22 cellular contexts compared by ENCODE assay signal in the genomic region with DNA sequence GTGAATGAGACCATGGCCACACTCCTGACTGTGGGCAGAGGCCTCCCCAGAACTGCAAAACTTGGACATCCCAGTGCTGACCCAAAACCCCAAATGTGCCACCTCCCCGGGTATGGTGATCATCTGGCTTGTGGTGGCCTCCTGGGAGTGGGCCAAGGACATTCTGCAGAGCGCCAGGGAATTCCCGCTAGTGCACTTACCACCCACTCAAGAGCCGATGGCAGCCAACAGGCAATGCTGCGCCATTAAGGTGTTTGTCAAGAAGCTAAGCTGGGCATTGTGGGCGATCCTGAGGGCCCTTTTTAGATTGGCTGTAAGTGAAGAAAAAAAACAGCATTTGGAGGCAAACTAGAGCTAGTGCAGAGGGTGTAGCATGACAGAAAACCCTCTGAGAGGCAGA. TPM values are rescaled to one million over a fixed set of nuclear protein-coding genes. Genes with fewer than 3 reads are reported as not detected.
DNase-seq lines count a peak whose midpoint lies in the region; ATAC-seq lines count a peak whose summit lies in the region.
"Had no signal": no experiment of that assay in that cellular context is flagged by ENCODE, and none has a peak within 500 bp of the region (broad histone marks: within the 10 kb centered on the region; RNA-seq: fewer than 3 reads in every experiment).

No MANE protein-coding gene starts in this region.

- DNase-seq in NCI-H1092 treated with DMSO at 0.1 percent for 48 hours (lab: John Stamatoyannopoulos, UW) (peak; percentile 46), NCI-H1092 (lab: John Stamatoyannopoulos, UW) (no peak), NCI-H187 (lab: John Stamatoyannopoulos, UW) (peak; percentile 64 to 81), cerebellum (ENCODE audit: low spot score) (peak; percentile 66), occipital lobe (lab: John Stamatoyannopoulos, UW) (peak; percentile 54), NCI-H2081 (lab: John Stamatoyannopoulos, UW) (no peak)
- no peak for DNase-seq in activated naive CD4-positive, alpha-beta T cell (lab: John Stamatoyannopoulos, UW)
- DNase-seq: 8988T; Calu3; CD4-positive, alpha-beta memory T cell; DND-41; GDM1; HCEC 1CT; MV-4-11; NCI-H510A; NCI-H774; SHP77 had no signal

- ATAC-seq in HG03280 (IDR thresholded peaks at IDR 0.05; ENCODE audit: unreplicated experiment): no peak
- ATAC-seq: GM12878, K562, Panc1, SK-N-SH treated with all-trans-retinoic acid at 6 μM for 48 hours had no signal

RNA-seq across cellular contexts. Expression of a gene that starts 9.4 kb away (rescaled TPM):
- total RNA-seq in cerebellum (50.1 TPM), occipital lobe (76.1 TPM)
- total RNA-seq: GM12878 had no signal

RNA-seq across cellular contexts. Expression of a gene that starts 42.0 kb away (rescaled TPM):
- total RNA-seq in cerebellum: 4.8 TPM
- 1.9 TPM for total RNA-seq in occipital lobe

RNA-seq across cellular contexts. Expression of a gene that starts 48.7 kb away (rescaled TPM):
- total RNA-seq in cerebellum (39.0 TPM), occipital lobe (58.3 TPM)

RNA-seq across cellular contexts. Expression of a gene that starts 56.3 kb away (rescaled TPM):
- total RNA-seq in cerebellum (not detected), occipital lobe (not detected)
- total RNA-seq: Calu3; CD4-positive, alpha-beta memory T cell; GM12878; K562 had no signal

Comparison
In these comparisons a context has a peak if more than half of its experiments do, and no peak if none do; other contexts are left out.
1. DNase-seq: peak in NCI-H1092 treated with DMSO at 0.1 percent for 48 hours (single experiment), NCI-H187 (2 of 2), cerebellum (single experiment) and occipital lobe (single experiment); none in NCI-H1092 (single experiment), activated naive CD4-positive, alpha-beta T cell (0 of 4) and NCI-H2081 (0 of 2).